ENCODE assay signal across 24 cellular contexts in the genomic region with DNA sequence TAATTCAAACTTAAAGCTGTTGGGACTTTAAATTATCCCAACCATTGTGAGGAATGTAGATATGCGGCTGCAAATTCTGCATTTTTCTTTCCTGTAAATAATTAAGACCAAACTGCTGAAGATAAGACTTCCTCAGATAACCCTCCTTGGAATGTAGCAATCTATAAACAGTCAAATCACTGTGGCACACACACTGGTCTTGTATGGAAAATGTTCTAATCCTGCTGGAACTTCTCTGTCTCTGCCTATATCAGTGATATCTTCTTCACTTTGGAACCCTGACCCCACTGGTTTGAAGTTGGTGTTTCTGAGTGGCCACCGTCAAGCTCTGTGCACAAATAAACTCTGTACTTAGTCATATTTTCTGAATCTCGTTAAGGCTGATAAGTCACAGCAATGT.
"Had no signal": no experiment of that assay in that cellular context is flagged by ENCODE, and none has a peak within 500 bp of the region (broad histone marks: within the 10 kb centered on the region; RNA-seq: fewer than 3 reads in every experiment).

No MANE protein-coding gene starts in this region.

- ATAC-seq: activated CD8-positive, alpha-beta T cell treated with anti-CD3 and anti-CD28 coated beads, Interleukin-2, amount 10 ng/mL, durations not matched to agents 7 days and 5 days; effector memory CD8-positive, alpha-beta T cell; gastroesophageal sphincter; left colon; lower lobe of right lung; natural killer cell treated with Interleukin-12 subunit alpha and Interleukin-12 subunit beta and Interleukin-15 and Interleukin-18, amount 100 ng/mL, for 72 hours; pancreas; sciatic nerve; T-cell had no signal

- H3K27ac ChIP-seq: breast epithelium, esophagus muscularis mucosa, gastroesophageal sphincter, lower lobe of right lung, neutrophil, pancreas, tibial artery, WERI-Rb-1 had no signal

- H3K4me3 ChIP-seq: breast epithelium, esophagus muscularis mucosa, gastroesophageal sphincter, lower lobe of right lung, pancreas, tibial artery had no signal

- H3K4me1 ChIP-seq: breast epithelium, esophagus muscularis mucosa, gastroesophageal sphincter, lower lobe of right lung, pancreas, tibial artery had no signal

- DNase-seq: activated CD4-positive, alpha-beta T cell treated with anti-CD3 and anti-CD28 coated beads, Interleukin-2, amount 10 ng/mL, durations not matched to agents 7 days and 5 days; activated CD4-positive, CD25-positive, alpha-beta regulatory T cell treated with anti-CD3 and anti-CD28 coated beads, Interleukin-2, amount 50 U/mL, for 72 hours; activated CD8-positive, alpha-beta T cell treated with anti-CD3 and anti-CD28 coated beads, Interleukin-2, amount 10 ng/mL, durations not matched to agents 7 days and 5 days; activated gamma-delta T cell; activated naive CD4-positive, alpha-beta T cell treated with anti-CD3 and anti-CD28 coated beads, Interleukin-2, amount 50 U/mL, for 16 hours; effector memory CD8-positive, alpha-beta T cell; head of caudate nucleus; islet precursor cell; left colon; lower lobe of right lung; pancreas; stimulated activated CD4-positive, alpha-beta T cell treated with anti-CD3 and anti-CD28 coated beads, Interleukin-4, amount 100 ng/mL, for 1 hour; stimulated activated naive CD4-positive, alpha-beta T cell treated with Interleukin-2 at 50 U/mL for 16 hours; T-cell; tibial artery; WERI-Rb-1 had no signal

- H3K27me3 ChIP-seq: breast epithelium, esophagus muscularis mucosa, gastroesophageal sphincter, pancreas, tibial artery had no signal

- H3K9me3 ChIP-seq: breast epithelium, lower lobe of right lung, neutrophil, pancreas had no signal

- FAIRE-seq: colon, pancreas, TTC549 had no signal

- H3K36me3 ChIP-seq: breast epithelium, esophagus muscularis mucosa, lower lobe of right lung, neutrophil, pancreas, tibial artery had no signal
